ENCODE assay signal across 1 cellular context in genomic region chr16:85246473-85246872, GRCh38.
TF ChIP-seq lines count a peak whose summit lies in the region.

No MANE protein-coding gene starts in this region.

TF ChIP-seq in IMR-90, 13 proteins besides CTCF, POLR2A, EP300 and RAD21 (continued from another document):
- TF ChIP-seq USF2 (IDR thresholded peaks at IDR 0.05; ENCODE audit: low read depth, low read length): no peak
